ENCODE assay signal across 1 cellular context in the genomic region with DNA sequence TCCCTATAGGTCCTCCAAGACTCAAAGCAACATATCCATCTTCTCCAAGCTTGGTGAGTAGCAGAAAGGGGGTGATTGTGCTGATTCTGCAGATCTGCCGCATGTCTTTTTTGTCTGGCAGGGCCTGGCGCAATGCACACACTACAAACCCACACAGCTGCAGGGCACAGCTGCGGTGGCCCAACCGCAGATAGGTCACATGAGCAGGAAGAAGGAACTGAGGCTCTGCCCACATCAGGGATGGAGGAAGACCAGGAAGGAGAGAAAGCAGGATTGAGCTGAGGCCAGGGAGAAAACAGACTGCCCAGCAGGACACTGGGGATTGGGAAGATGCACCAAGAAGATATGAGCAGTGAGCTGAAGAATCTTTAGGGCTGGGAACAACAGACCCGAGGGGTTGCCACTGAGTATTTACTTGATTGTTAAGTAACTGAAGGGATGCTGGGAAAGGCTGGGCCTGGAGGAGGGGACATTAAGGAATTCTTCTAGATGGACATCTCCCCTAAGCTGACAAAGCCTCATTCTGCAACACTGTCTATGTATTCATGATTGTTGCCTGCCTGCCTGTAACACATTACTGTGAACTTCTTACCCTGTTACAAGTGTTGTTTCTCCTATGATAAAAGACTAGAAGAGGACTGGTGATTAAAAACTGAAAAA.
TF ChIP-seq lines count a peak whose summit lies in the region.

No MANE protein-coding gene starts in this region.

TF ChIP-seq in WTC11, 78 proteins besides CTCF, POLR2A, EP300 and RAD21 (continued from another document):
- TF ChIP-seq, protein P1, sequence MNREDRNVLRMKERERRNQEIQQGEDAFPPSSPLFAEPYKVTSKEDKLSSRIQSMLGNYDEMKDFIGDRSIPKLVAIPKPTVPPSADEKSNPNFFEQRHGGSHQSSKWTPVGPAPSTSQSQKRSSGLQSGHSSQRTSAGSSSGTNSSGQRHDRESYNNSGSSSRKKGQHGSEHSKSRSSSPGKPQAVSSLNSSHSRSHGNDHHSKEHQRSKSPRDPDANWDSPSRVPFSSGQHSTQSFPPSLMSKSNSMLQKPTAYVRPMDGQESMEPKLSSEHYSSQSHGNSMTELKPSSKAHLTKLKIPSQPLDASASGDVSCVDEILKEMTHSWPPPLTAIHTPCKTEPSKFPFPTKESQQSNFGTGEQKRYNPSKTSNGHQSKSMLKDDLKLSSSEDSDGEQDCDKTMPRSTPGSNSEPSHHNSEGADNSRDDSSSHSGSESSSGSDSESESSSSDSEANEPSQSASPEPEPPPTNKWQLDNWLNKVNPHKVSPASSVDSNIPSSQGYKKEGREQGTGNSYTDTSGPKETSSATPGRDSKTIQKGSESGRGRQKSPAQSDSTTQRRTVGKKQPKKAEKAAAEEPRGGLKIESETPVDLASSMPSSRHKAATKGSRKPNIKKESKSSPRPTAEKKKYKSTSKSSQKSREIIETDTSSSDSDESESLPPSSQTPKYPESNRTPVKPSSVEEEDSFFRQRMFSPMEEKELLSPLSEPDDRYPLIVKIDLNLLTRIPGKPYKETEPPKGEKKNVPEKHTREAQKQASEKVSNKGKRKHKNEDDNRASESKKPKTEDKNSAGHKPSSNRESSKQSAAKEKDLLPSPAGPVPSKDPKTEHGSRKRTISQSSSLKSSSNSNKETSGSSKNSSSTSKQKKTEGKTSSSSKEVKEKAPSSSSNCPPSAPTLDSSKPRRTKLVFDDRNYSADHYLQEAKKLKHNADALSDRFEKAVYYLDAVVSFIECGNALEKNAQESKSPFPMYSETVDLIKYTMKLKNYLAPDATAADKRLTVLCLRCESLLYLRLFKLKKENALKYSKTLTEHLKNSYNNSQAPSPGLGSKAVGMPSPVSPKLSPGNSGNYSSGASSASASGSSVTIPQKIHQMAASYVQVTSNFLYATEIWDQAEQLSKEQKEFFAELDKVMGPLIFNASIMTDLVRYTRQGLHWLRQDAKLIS (CRISPR knock-in tag; IDR thresholded peaks at IDR 0.05; ENCODE audit: borderline replicate concordance) = no peak
